ENCODE assay signal across 19 cellular contexts in genomic region chr20:1833216-1833615, GRCh38.
"Had no signal": no experiment of that assay in that cellular context is flagged by ENCODE, and none has a peak within 500 bp of the region (broad histone marks: within the 10 kb centered on the region; RNA-seq: fewer than 3 reads in every experiment).

No MANE protein-coding gene starts in this region.

- DNase-seq: colonic mucosa; effector CD8-positive, alpha-beta T cell; foreskin melanocyte; kidney; left ventricle myocardium inferior; naive B cell; sigmoid colon; stimulated activated CD4-positive, alpha-beta T cell treated with anti-CD3 and anti-CD28 coated beads, Interleukin-2, amount 100 ng/mL, for 24 hours; stimulated activated CD4-positive, alpha-beta T cell treated with anti-CD3 and anti-CD28 coated beads, Interleukin-4, amount 100 ng/mL, for 4 hours; stimulated activated naive CD4-positive, alpha-beta T cell; thyroid gland had no signal

- H3K4me3 ChIP-seq: colonic mucosa, hepatocyte, left ventricle myocardium inferior, lung, prostate gland, sigmoid colon, skin epidermis, thyroid gland had no signal

- H3K4me2 ChIP-seq: hepatocyte had no signal

- H3K4me1 ChIP-seq: parathyroid adenoma, prostate gland, thyroid gland had no signal

- H3K27me3 ChIP-seq: colonic mucosa, hepatocyte, sigmoid colon, thyroid gland had no signal

- H3K9me3 ChIP-seq: colonic mucosa, left ventricle myocardium inferior, prostate gland, sigmoid colon, thyroid gland had no signal

- H2AFZ ChIP-seq: hepatocyte, parathyroid adenoma had no signal

- FAIRE-seq: kidney, urothelium cell line had no signal

- H3K79me2 ChIP-seq: hepatocyte, parathyroid adenoma had no signal

- H3K9ac ChIP-seq: parathyroid adenoma had no signal

- H3K27ac ChIP-seq: colonic mucosa, hepatocyte, parathyroid adenoma, prostate gland, sigmoid colon, skin epidermis, thyroid gland had no signal

- H3K9me3 Mint-ChIP-seq: nephron, type B pancreatic cell had no signal

- H3K36me3 ChIP-seq: colonic mucosa, left ventricle myocardium inferior, prostate gland, sigmoid colon, thyroid gland had no signal

- H3K36me3 Mint-ChIP-seq: naive B cell, type B pancreatic cell had no signal

- H3K27ac Mint-ChIP-seq: naive B cell, nephron, type B pancreatic cell had no signal

- H3K4me3 Mint-ChIP-seq: nephron, type B pancreatic cell had no signal
